Comparison of ENCODE assay signal across 8 cellular contexts in the genomic region with DNA sequence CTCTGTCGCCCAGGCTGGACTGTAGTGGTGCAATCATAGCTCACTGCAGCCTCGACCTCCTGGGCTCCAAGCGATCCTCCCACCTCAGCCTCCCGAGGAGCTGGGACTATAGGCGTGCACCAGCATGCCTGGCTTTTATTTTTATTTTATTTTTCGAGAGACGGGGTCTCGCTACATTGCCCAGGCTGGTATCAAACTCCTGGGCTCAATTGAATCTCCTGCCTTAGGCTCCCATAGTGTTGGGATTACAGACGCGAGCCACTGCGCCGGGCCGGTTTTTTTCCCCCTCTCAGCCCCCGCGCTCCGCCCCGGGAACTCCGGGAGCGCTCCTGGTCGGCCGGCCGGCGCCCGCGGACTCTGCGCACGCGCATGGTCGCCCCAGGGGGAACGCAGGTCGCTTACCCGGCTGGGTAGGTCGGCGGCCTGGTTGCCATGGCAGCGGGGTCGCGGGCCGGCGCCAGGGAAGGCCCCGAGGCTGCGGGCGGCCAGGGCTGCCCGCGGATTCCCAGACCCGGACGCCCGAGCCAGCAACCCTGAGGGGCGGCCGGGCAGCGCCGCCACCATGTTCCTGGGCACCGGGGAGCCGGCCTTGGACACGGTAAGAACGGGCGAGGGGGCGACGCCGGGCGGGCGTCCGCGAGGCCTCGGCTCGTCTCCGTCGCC. TPM values are rescaled to one million over a fixed set of nuclear protein-coding genes. Genes with fewer than 3 reads are reported as not detected.
DNase-seq lines count a peak whose midpoint lies in the region; ATAC-seq and TF ChIP-seq lines count a peak whose summit lies in the region.

A gene with protein sequence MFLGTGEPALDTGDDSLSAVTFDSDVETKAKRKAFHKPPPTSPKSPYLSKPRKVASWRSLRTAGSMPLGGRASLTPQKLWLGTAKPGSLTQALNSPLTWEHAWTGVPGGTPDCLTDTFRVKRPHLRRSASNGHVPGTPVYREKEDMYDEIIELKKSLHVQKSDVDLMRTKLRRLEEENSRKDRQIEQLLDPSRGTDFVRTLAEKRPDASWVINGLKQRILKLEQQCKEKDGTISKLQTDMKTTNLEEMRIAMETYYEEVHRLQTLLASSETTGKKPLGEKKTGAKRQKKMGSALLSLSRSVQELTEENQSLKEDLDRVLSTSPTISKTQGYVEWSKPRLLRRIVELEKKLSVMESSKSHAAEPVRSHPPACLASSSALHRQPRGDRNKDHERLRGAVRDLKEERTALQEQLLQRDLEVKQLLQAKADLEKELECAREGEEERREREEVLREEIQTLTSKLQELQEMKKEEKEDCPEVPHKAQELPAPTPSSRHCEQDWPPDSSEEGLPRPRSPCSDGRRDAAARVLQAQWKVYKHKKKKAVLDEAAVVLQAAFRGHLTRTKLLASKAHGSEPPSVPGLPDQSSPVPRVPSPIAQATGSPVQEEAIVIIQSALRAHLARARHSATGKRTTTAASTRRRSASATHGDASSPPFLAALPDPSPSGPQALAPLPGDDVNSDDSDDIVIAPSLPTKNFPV (plus strand): TSS at position 360 of the 663 bp plus-strand sequence. CDS start 203 bp downstream, at position 563.

- H3K27ac Mint-ChIP-seq in nephron progenitor cell: no peak within 1 kb of the TSS
- H3K27ac Mint-ChIP-seq in stimulated activated naive CD8-positive, alpha-beta T cell treated with anti-CD3 and anti-CD28 coated beads, Interleukin-15, Interleukin-2, amounts not matched to agents 100 ng/mL and 50 ng/mL, for 24 hours: peak within 1 kb of the TSS; percentile 61

- peaks cover 25% of the 10 kb centered on the region for H3K4me1 Mint-ChIP-seq in nephron progenitor cell
- H3K4me1 Mint-ChIP-seq in stimulated activated naive CD8-positive, alpha-beta T cell treated with anti-CD3 and anti-CD28 coated beads, Interleukin-15, Interleukin-2, amounts not matched to agents 100 ng/mL and 50 ng/mL, for 24 hours (ENCODE audit: low read depth): peaks cover 25% of the 10 kb centered on the region

- H3K4me3 ChIP-seq in fibroblast of villous mesenchyme (ENCODE audit: low read depth, low read length): peak within 1 kb of the TSS; percentile 75

- no peak for TF ChIP-seq CTCF in fibroblast of villous mesenchyme (IDR thresholded peaks at IDR 0.05; ENCODE audit: insufficient read depth, low read depth, low read length)
- TF ChIP-seq CTCF in nephron progenitor cell (IDR thresholded peaks at IDR 0.05): no peak

- DNase-seq in DMS79 (lab: John Stamatoyannopoulos, UW) (peak; percentile 75), Kasumi-1 (lab: John Stamatoyannopoulos, UW) (peak; percentile 27 to 49), SHP77 treated with DMSO at 0.1 percent for 48 hours (lab: John Stamatoyannopoulos, UW) (peak; percentile 90), activated gamma-delta T cell (lab: John Stamatoyannopoulos, UW) (peak; percentile 88), fibroblast of villous mesenchyme (ENCODE audit: low read depth) (peak; percentile 94), nephron progenitor cell (peak; percentile 99)

- H3K4me3 Mint-ChIP-seq in nephron progenitor cell: peak within 1 kb of the TSS; percentile 79
- peak within 1 kb of the TSS; percentile 76 for H3K4me3 Mint-ChIP-seq in stimulated activated naive CD8-positive, alpha-beta T cell treated with anti-CD3 and anti-CD28 coated beads, Interleukin-15, Interleukin-2, amounts not matched to agents 100 ng/mL and 50 ng/mL, for 24 hours

- peaks cover 4% of the 10 kb centered on the region for H3K27me3 Mint-ChIP-seq in nephron progenitor cell (ENCODE audit: low read depth, poor library complexity)
- H3K27me3 Mint-ChIP-seq in stimulated activated naive CD8-positive, alpha-beta T cell treated with anti-CD3 and anti-CD28 coated beads, Interleukin-15, Interleukin-2, amounts not matched to agents 100 ng/mL and 50 ng/mL, for 24 hours: no peaks in the 10 kb centered on the region

- peak; percentile 46 for ATAC-seq in GM21786 (IDR thresholded peaks at IDR 0.05; ENCODE audit: unreplicated experiment)

- H3K9me3 Mint-ChIP-seq in nephron progenitor cell: no peaks in the 10 kb centered on the region
- no peaks in the 10 kb centered on the region for H3K9me3 Mint-ChIP-seq in stimulated activated naive CD8-positive, alpha-beta T cell treated with anti-CD3 and anti-CD28 coated beads, Interleukin-15, Interleukin-2, amounts not matched to agents 100 ng/mL and 50 ng/mL, for 24 hours

- peaks cover 10% of the 10 kb centered on the region for H3K36me3 Mint-ChIP-seq in nephron progenitor cell (ENCODE audit: low read depth)
- no peaks in the 10 kb centered on the region for H3K36me3 Mint-ChIP-seq in stimulated activated naive CD8-positive, alpha-beta T cell treated with anti-CD3 and anti-CD28 coated beads, Interleukin-15, Interleukin-2, amounts not matched to agents 100 ng/mL and 50 ng/mL, for 24 hours (ENCODE audit: low read depth)

RNA-seq across cellular contexts. Expression of the gene that starts here (rescaled TPM):
- 13.2 and 13.4 TPM in 2 replicates for total RNA-seq in fibroblast of villous mesenchyme

Comparison
In these comparisons a context has a peak if more than half of its experiments do, and no peak if none do; other contexts are left out.
1. Peak in every context shown above with its lines: DNase-seq, ATAC-seq and H3K4me3 ChIP-seq.
2. DNase-seq: peak in every context shown above with its lines; median percentile 99 in nephron progenitor cell; 94 in fibroblast of villous mesenchyme; 90 in SHP77 treated with DMSO at 0.1 percent for 48 hours; 88 in activated gamma-delta T cell; 75 in DMS79; 38 in Kasumi-1.